ENCODE assay signal across 21 cellular contexts in the genomic region with DNA sequence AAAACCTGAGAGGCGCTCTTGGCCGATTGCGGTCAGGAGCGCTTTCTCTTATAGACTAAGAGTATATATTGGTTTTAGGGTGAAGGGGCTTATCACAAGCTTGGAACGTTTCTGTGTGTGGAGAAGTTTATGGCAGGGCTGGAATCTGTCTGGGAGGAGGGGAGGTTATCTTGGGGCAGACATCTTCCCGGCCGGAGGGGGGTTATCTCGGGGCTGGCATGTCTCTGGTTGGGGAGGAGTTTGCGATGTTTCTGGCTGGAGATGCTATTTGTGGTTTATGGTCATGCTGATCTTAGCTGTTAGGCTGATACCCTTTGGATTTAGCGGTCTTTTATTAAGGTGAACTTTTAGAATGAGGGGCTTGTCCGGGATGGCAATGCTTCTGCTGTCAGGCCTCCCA. TPM values are rescaled to one million over a fixed set of nuclear protein-coding genes. Genes with fewer than 3 reads are reported as not detected.
DNase-seq lines count a peak whose midpoint lies in the region; ATAC-seq and TF ChIP-seq lines count a peak whose summit lies in the region.
"Had no signal": no experiment of that assay in that cellular context is flagged by ENCODE, and none has a peak within 500 bp of the region (broad histone marks: within the 10 kb centered on the region; RNA-seq: fewer than 3 reads in every experiment).

No MANE protein-coding gene starts in this region.

- DNase-seq in breast epithelium (ENCODE audit: low spot score in 2 of 2) (no peak), mammary epithelial cell (no peak), amniotic epithelial cell (ENCODE audit: low read depth) (peak; percentile 79), SK-N-DZ (ENCODE audit: low spot score) (no peak), glomerular visceral epithelial cell (ENCODE audit: extremely low spot score) (no peak), NCI-H2227 (lab: John Stamatoyannopoulos, UW; ENCODE audit: unreplicated experiment) (no peak)
- DNase-seq in stimulated activated effector memory CD8-positive, alpha-beta T cell treated with anti-CD3 and anti-CD28 coated beads, Interleukin-12 subunit alpha, Interleukin-12 subunit beta, amount 100 ng/mL, for 72 hours (ENCODE audit: low spot score in 2 of 2) = no peak
- DNase-seq: 8988T; activated CD4-positive, alpha-beta T cell treated with anti-CD3 and anti-CD28 coated beads, Interleukin-2, amount 50 U/mL, for 4 hours; activated T-cell treated with anti-CD3 and anti-CD28 coated beads, Interleukin-2, amount 50 U/mL, for 72 hours; CD4-positive, alpha-beta memory T cell; effector CD4-positive, alpha-beta T cell; foreskin keratinocyte; Karpas-422; NCI-H1694; NCI-H524; stimulated activated CD4-positive, alpha-beta T cell treated with anti-CD3 and anti-CD28 coated beads, Interleukin-2, amount 100 ng/mL, for 24 hours; T-helper 2 cell; upper lobe of right lung had no signal

- no peak overlapping the region for H3K9ac ChIP-seq in mammary epithelial cell (ENCODE audit: insufficient read depth, low read length)

- H3K79me2 ChIP-seq in mammary epithelial cell (ENCODE audit: insufficient read depth, low read length) = peaks cover 94% of the 10 kb centered on the region

- intact Hi-C loops in breast epithelium (cut with DNase I; ENCODE audit: low total_unique reads) = loop anchor here (2.0 kb wide), 1 partner anchor 36 kb away; no protein-coding TSS in a partner anchor
- intact Hi-C loops in mammary epithelial cell (cut with micrococcal nuclease) = no loop called here

- H3K27ac ChIP-seq in breast epithelium = peak overlapping the region; percentile 49 to 71
- H3K27ac ChIP-seq in mammary epithelial cell (ENCODE audit: insufficient read depth, low read depth, low read length) = no peak overlapping the region
- H3K27ac ChIP-seq in mesodermal cell (ENCODE audit: low read depth, low read length, severe bottlenecking) = peak overlapping the region; percentile 93
- H3K27ac ChIP-seq: foreskin keratinocyte, upper lobe of right lung had no signal

- BruUV-seq in mammary epithelial cell (replicated peaks; lab: Mats Ljungman, UMichigan) = no TSS peak

- H3K4me3 Mint-ChIP-seq in stimulated activated effector memory CD8-positive, alpha-beta T cell treated with anti-CD3 and anti-CD28 coated beads, Interleukin-12 subunit alpha, Interleukin-12 subunit beta, amount 100 ng/mL, for 72 hours = no peak overlapping the region
- H3K4me3 Mint-ChIP-seq: activated T-cell treated with anti-CD3 and anti-CD28 coated beads, Interleukin-2, amount 50 U/mL, for 72 hours; CD4-positive, alpha-beta memory T cell had no signal

- no peak for ATAC-seq in stimulated activated effector memory CD8-positive, alpha-beta T cell treated with anti-CD3 and anti-CD28 coated beads, Interleukin-12 subunit alpha, Interleukin-12 subunit beta, amount 100 ng/mL, for 72 hours
- ATAC-seq: activated T-cell treated with anti-CD3 and anti-CD28 coated beads, Interleukin-2, amount 50 U/mL, for 72 hours; foreskin keratinocyte; upper lobe of right lung had no signal

- H3K36me3 ChIP-seq in breast epithelium (no peaks in the 10 kb centered on the region), mammary epithelial cell (ENCODE audit: insufficient read depth, low read length) (peaks cover 2% of the 10 kb centered on the region), mesodermal cell (ENCODE audit: control insufficient read depth, insufficient read depth, low read length) (peaks cover 5% of the 10 kb centered on the region)
- H3K36me3 ChIP-seq: upper lobe of right lung had no signal

- peaks cover 2% of the 10 kb centered on the region for H3K9me3 Mint-ChIP-seq in stimulated activated effector memory CD8-positive, alpha-beta T cell treated with anti-CD3 and anti-CD28 coated beads, Interleukin-12 subunit alpha, Interleukin-12 subunit beta, amount 100 ng/mL, for 72 hours
- H3K9me3 Mint-ChIP-seq: activated T-cell treated with anti-CD3 and anti-CD28 coated beads, Interleukin-2, amount 50 U/mL, for 72 hours had no signal

- WGBS in mammary epithelial cell (ENCODE audit: low coverage, missing lambda C conversion rate) = 87% methylated on average over 9 of the region's 11 CpGs
- WGBS in mesodermal cell (ENCODE audit: insufficient coverage in 2 of 2), 2 experiments = 67 to 73% methylated on average over 7 to 10 of the region's 11 CpGs

- peak overlapping the region; percentile 30 for H3K27ac Mint-ChIP-seq in stimulated activated effector memory CD8-positive, alpha-beta T cell treated with anti-CD3 and anti-CD28 coated beads, Interleukin-12 subunit alpha, Interleukin-12 subunit beta, amount 100 ng/mL, for 72 hours
- H3K27ac Mint-ChIP-seq: activated T-cell treated with anti-CD3 and anti-CD28 coated beads, Interleukin-2, amount 50 U/mL, for 72 hours; progenitor cell of endocrine pancreas had no signal

- H3K4me3 ChIP-seq in breast epithelium = no peak overlapping the region
- no peak overlapping the region for H3K4me3 ChIP-seq in mammary epithelial cell (replicated peaks in 1 of 3; ENCODE audit: insufficient read depth in 1 of 3, low read depth in 2 of 3, low read length in 3 of 3)
- H3K4me3 ChIP-seq in mesodermal cell (ENCODE audit: extremely low read depth, insufficient read depth, low read length, poor library complexity, severe bottlenecking) = no peak overlapping the region
- H3K4me3 ChIP-seq: upper lobe of right lung had no signal

- peaks cover 16% of the 10 kb centered on the region for H3K36me3 Mint-ChIP-seq in stimulated activated effector memory CD8-positive, alpha-beta T cell treated with anti-CD3 and anti-CD28 coated beads, Interleukin-12 subunit alpha, Interleukin-12 subunit beta, amount 100 ng/mL, for 72 hours

- H3K4me2 ChIP-seq in mammary epithelial cell (ENCODE audit: insufficient read depth, low read depth, low read length) = no peak overlapping the region

- TF ChIP-seq CTCF in breast epithelium (IDR thresholded peaks at IDR 0.05) = no peak
- TF ChIP-seq CTCF in mammary epithelial cell (conservative IDR thresholded peaks at IDR 0.05 in 1 of 2, IDR thresholded peaks at IDR 0.05 in 1 of 2; ENCODE audit: extremely low read depth in 1 of 2, insufficient read depth in 1 of 2, low read depth in 1 of 2, low read length in 2 of 2) = no peak

- in situ Hi-C loops in mammary epithelial cell (cut with MboI; ENCODE audit: low sequenced_read_pairs in 2 of 2) = no loop called here

- CTCF ChIA-PET in mammary epithelial cell (lab: Charles Lee; ENCODE audit: low non-redundant PET) = no interaction called here

- H4K20me1 ChIP-seq in mammary epithelial cell (ENCODE audit: insufficient read depth, low read length) = peaks cover 8% of the 10 kb centered on the region

- dilution Hi-C loops in mammary epithelial cell (cut with HindIII; ENCODE audit: low sequenced_read_pairs) = loop anchor here (5.0 kb wide), 2 partner anchors 50 to 55 kb away; no protein-coding TSS in a partner anchor

- H3K9me3 ChIP-seq in breast epithelium (no peaks in the 10 kb centered on the region), mammary epithelial cell (replicated peaks; ENCODE audit: insufficient read depth, low read length) (no peaks in the 10 kb centered on the region), mesodermal cell (ENCODE audit: control insufficient read depth, low read length) (no peaks in the 10 kb centered on the region)
- H3K9me3 ChIP-seq: upper lobe of right lung had no signal

- H3K27me3 ChIP-seq in breast epithelium = no peaks in the 10 kb centered on the region
- H3K27me3 ChIP-seq in mammary epithelial cell (ENCODE audit: insufficient read depth, low read length) = no peaks in the 10 kb centered on the region
- H3K27me3 ChIP-seq: foreskin keratinocyte, upper lobe of right lung had no signal

- H3K4me1 ChIP-seq in breast epithelium (peaks cover 4% of the 10 kb centered on the region in 2 donors), mammary epithelial cell (ENCODE audit: insufficient read depth, low read length) (no peaks in the 10 kb centered on the region), mesodermal cell (ENCODE audit: control insufficient read depth, insufficient read depth, low read length, poor library complexity, severe bottlenecking) (peaks cover 46% of the 10 kb centered on the region)
- H3K4me1 ChIP-seq: foreskin keratinocyte had no signal

- no peak for TF ChIP-seq POLR2A in breast epithelium (IDR thresholded peaks at IDR 0.05)

- no peak overlapping the region for H2AFZ ChIP-seq in mammary epithelial cell (ENCODE audit: low read depth, low read length)

- H3K4me1 Mint-ChIP-seq in stimulated activated effector memory CD8-positive, alpha-beta T cell treated with anti-CD3 and anti-CD28 coated beads, Interleukin-12 subunit alpha, Interleukin-12 subunit beta, amount 100 ng/mL, for 72 hours = peaks cover 50% of the 10 kb centered on the region

RNA-seq across cellular contexts. Expression of gene KDM4B, which starts 18.4 kb away (rescaled TPM):
- total RNA-seq in breast epithelium = 10 to 100 TPM; 25.0 to 55.3 (median 40.3) TPM
- 10 to 100 TPM; 20.3 to 33.5 TPM for total RNA-seq in mammary epithelial cell
- polyA plus RNA-seq in mammary epithelial cell = 9.0 TPM
- 46.2 TPM for polyA minus RNA-seq in mammary epithelial cell
- polyA plus RNA-seq in mesodermal cell (2013, experiment 1 of 2) = 32.4 TPM
- 31.6 TPM for polyA plus RNA-seq in mesodermal cell (2013, experiment 2 of 2)
- polyA plus RNA-seq in SK-N-DZ (2014; cell fraction: cytosol; rRNA removed) = 7.0 and 7.5 TPM in 2 replicates
- 8.3 and 11.3 TPM in 2 replicates for polyA plus RNA-seq in SK-N-DZ (2014; cell fraction: nucleus; rRNA removed)
